Comparison of ENCODE assay signal across 1 cellular context in genomic region chr10:70815504-70816219, GRCh38.
TF ChIP-seq lines count a peak whose summit lies in the region.

Gene SGPL1, plus strand, starts transcription at chr10:70815948. Its CDS starts 906 bp downstream, at chr10:70816854.

TF ChIP-seq in HepG2, 621 proteins besides CTCF, POLR2A, EP300 and RAD21 (continued from another document and continues in another):
- TF ChIP-seq ZNF687 (CRISPR knock-in tag; IDR thresholded peaks at IDR 0.05) (peak; percentile 84), ARNT2 (CRISPR knock-in tag; IDR thresholded peaks at IDR 0.05; ENCODE audit: low read depth) (0 out of 2 replicates have a peak, but pooled peaks have one; percentile 15), MAFG (CRISPR knock-in tag; IDR thresholded peaks at IDR 0.05) (no peak), ZBED4 (CRISPR knock-in tag; IDR thresholded peaks at IDR 0.05; ENCODE audit: borderline replicate concordance) (peak; percentile 64; the same call in 1 of the 2 replicates), ZNF609 (CRISPR knock-in tag; IDR thresholded peaks at IDR 0.05; ENCODE audit: borderline replicate concordance) (0 out of 2 replicates have a peak, but pooled peaks have one; percentile 23), ZSCAN21 (CRISPR knock-in tag; IDR thresholded peaks at IDR 0.05; ENCODE audit: borderline replicate concordance) (no peak; the same call in 1 of the 2 replicates), PLRG1 (conservative IDR thresholded peaks at IDR 0.05) (no peak), ZNF121 (CRISPR knock-in tag; IDR thresholded peaks at IDR 0.05) (no peak), PRDM10 (CRISPR knock-in tag; IDR thresholded peaks at IDR 0.05; ENCODE audit: low read depth) (no peak), ZMYM4 (CRISPR knock-in tag; IDR thresholded peaks at IDR 0.05) (peak; percentile 51; the same call in 1 of the 2 replicates), ZSCAN20 (CRISPR knock-in tag; IDR thresholded peaks at IDR 0.05; ENCODE audit: borderline replicate concordance) (no peak), ZNF18 (CRISPR knock-in tag; IDR thresholded peaks at IDR 0.05; ENCODE audit: insufficient replicate concordance) (no peak), KDM4B (CRISPR knock-in tag; IDR thresholded peaks at IDR 0.05) (no peak), ATF2 (CRISPR knock-in tag; IDR thresholded peaks at IDR 0.05) (no peak), STAT5B (CRISPR knock-in tag; IDR thresholded peaks at IDR 0.05) (no peak), DBP (CRISPR knock-in tag; IDR thresholded peaks at IDR 0.05; ENCODE audit: not compliant biosample characterization) (no peak), PHF5A (CRISPR knock-in tag; IDR thresholded peaks at IDR 0.05; ENCODE audit: low read depth, unreplicated experiment) (no peak), TCF12 (IDR thresholded peaks at IDR 0.05) (no peak), TCF12 (CRISPR knock-in tag; IDR thresholded peaks at IDR 0.05) (no peak), SAP130 (CRISPR knock-in tag; IDR thresholded peaks at IDR 0.05; ENCODE audit: low read depth) (peak; percentile 62), ZNF781 (CRISPR knock-in tag; IDR thresholded peaks at IDR 0.05; ENCODE audit: borderline replicate concordance, not compliant biosample characterization) (no peak), NKX3-1 (CRISPR knock-in tag; IDR thresholded peaks at IDR 0.05) (no peak), LBX2 (CRISPR knock-in tag; IDR thresholded peaks at IDR 0.05; ENCODE audit: borderline replicate concordance) (no peak), SPEN (CRISPR knock-in tag; IDR thresholded peaks at IDR 0.05; ENCODE audit: low read depth) (peak; percentile 27; the same call in 1 of the 2 replicates), ATF7-NPFF (CRISPR knock-in tag; IDR thresholded peaks at IDR 0.05; ENCODE audit: low read depth) (0 out of 2 replicates have a peak, but pooled peaks have one; percentile 44), ZHX1 (CRISPR knock-in tag; IDR thresholded peaks at IDR 0.05; ENCODE audit: low read depth) (no peak)
